Comparison of ENCODE assay signal across 29 cellular contexts in genomic region chr2:9744256-9745004, GRCh38.
A peak's percentile ranks its signal among the peaks of the same experiment; 100 is the strongest.
DNase-seq lines count a peak whose midpoint lies in the region; TF ChIP-seq lines count a peak whose summit lies in the region.
"Had no signal": no experiment of that assay in that cellular context is flagged by ENCODE, and none has a peak within 500 bp of the region (broad histone marks: within the 10 kb centered on the region; RNA-seq: fewer than 3 reads in every experiment).

No MANE protein-coding gene starts in this region.

- H3K4me1 Mint-ChIP-seq in osteocyte (ENCODE audit: unreplicated experiment) = peaks cover 20% of the 10 kb centered on the region

- no peaks in the 10 kb centered on the region for H3F3A ChIP-seq in SK-N-SH (replicated peaks; ENCODE audit: insufficient read depth)

- H3K9me3 Mint-ChIP-seq in osteocyte (ENCODE audit: unreplicated experiment) = no peaks in the 10 kb centered on the region
- H3K9me3 Mint-ChIP-seq: activated naive CD4-positive, alpha-beta T cell treated with anti-CD3 and anti-CD28 coated beads for 36 hours; activated T-cell treated with anti-CD3 and anti-CD28 coated beads, Interleukin-2, amount 50 U/mL, for 72 hours; endodermal cell; stimulated activated naive CD8-positive, alpha-beta T cell treated with anti-CD3 and anti-CD28 coated beads, Interleukin-15, Interleukin-2, amounts not matched to agents 100 ng/mL and 50 ng/mL, for 24 hours had no signal

- no peak overlapping the region for H3K4me2 ChIP-seq in SK-N-SH

- no peak overlapping the region for H3K4me3 ChIP-seq in SK-N-SH (ENCODE audit: low read depth in 2 of 2, low read length in 1 of 2)
- H3K4me3 ChIP-seq: esophagus muscularis mucosa, gastroesophageal sphincter, HAP-1, SK-N-MC, thyroid gland had no signal

- TF ChIP-seq RAD21 in SK-N-SH (IDR thresholded peaks at IDR 0.05; ENCODE audit: low read length) = peak; percentile 29; the same call in 1 of the 2 replicates

- H3K9me2 ChIP-seq in SK-N-SH = no peaks in the 10 kb centered on the region

- no peaks in the 10 kb centered on the region for H3K36me3 ChIP-seq in SK-N-SH (replicated peaks in 1 of 2; ENCODE audit: control insufficient read depth in 1 of 2, insufficient read depth in 2 of 2, low read length in 1 of 2)
- H3K36me3 ChIP-seq: esophagus muscularis mucosa, gastroesophageal sphincter, HAP-1, thyroid gland had no signal

- no peak overlapping the region for H3K9ac ChIP-seq in SK-N-SH
- H3K9ac ChIP-seq: parathyroid adenoma had no signal

- POLR2A ChIA-PET in SK-N-SH (lab: Yijun Ruan, JAX) = no interaction called here

- H3K27ac ChIP-seq in SK-N-SH (ENCODE audit: low read depth in 2 of 2, low read length in 1 of 2) = no peak overlapping the region
- H3K27ac ChIP-seq: 22Rv1, esophagus muscularis mucosa, gastroesophageal sphincter, parathyroid adenoma, SK-N-MC, thyroid gland had no signal

- peaks cover 0 to 13% of the 10 kb centered on the region in 2 experiments; a peak in 1 of 4 replicates for H3K4me1 ChIP-seq in SK-N-SH (ENCODE audit: control insufficient read depth in 1 of 2, insufficient read depth in 2 of 2, low read depth in 1 of 2, low read length in 1 of 2)
- H3K4me1 ChIP-seq: gastroesophageal sphincter, parathyroid adenoma, thyroid gland had no signal

- no peaks in the 10 kb centered on the region for H3K79me2 ChIP-seq in SK-N-SH (ENCODE audit: insufficient read depth)
- H3K79me2 ChIP-seq: parathyroid adenoma had no signal

- DNase-seq in DMS 273 (lab: John Stamatoyannopoulos, UW; ENCODE audit: unreplicated experiment) (peak; percentile 30), DMS 273 treated with DMSO at 0.1 percent for 48 hours (lab: John Stamatoyannopoulos, UW) (no peak), EH (ENCODE audit: low read depth) (peak; percentile 30), SK-N-SH (peak; percentile 83), osteocyte (ENCODE audit: extremely low spot score, unreplicated experiment) (peak; percentile 90), hippocampal formation (lab: John Stamatoyannopoulos, UW) (no peak)
- DNase-seq in activated CD4-positive, alpha-beta T cell treated with anti-CD3 and anti-CD28 coated beads for 48 hours = no peak
- DNase-seq in activated CD4-positive, alpha-beta T cell treated with anti-CD3 and anti-CD28 coated beads, Interleukin-2, amount 50 U/mL, for 1 hour = no peak
- DNase-seq: activated CD4-positive, alpha-beta T cell treated with anti-CD3 and anti-CD28 coated beads, Interleukin-2, amount 10 ng/mL, durations not matched to agents 24 days and 14 days; activated naive CD4-positive, alpha-beta T cell treated with anti-CD3 and anti-CD28 coated beads for 36 hours; activated T-cell treated with anti-CD3 and anti-CD28 coated beads, Interleukin-2, amount 50 U/mL, for 72 hours; amygdala; cortex of kidney; endodermal cell; hypothalamus; left ventricle myocardium superior; naive thymus-derived CD4-positive, alpha-beta T cell; NCI-H1092; NCI-H2029; NCI-H446; stimulated activated CD4-positive, alpha-beta T cell treated with anti-CD3 and anti-CD28 coated beads, Interleukin-15, amount 100 ng/mL, for 24 hours; thyroid gland had no signal

- CTCF ChIA-PET in SK-N-SH (lab: Yijun Ruan, JAX) = interaction anchor here (1.4 to 4.9 kb wide), 4 partner anchors 13 to 328 kb away, joined by 3 to 17 read pairs (median 4); no protein-coding TSS in a partner anchor

- TF ChIP-seq CTCF in SK-N-SH (IDR thresholded peaks at IDR 0.05) = no peak
- no peak for TF ChIP-seq CTCF in osteocyte (IDR thresholded peaks at IDR 0.05)

- no peaks in the 10 kb centered on the region for H3K36me3 Mint-ChIP-seq in osteocyte (ENCODE audit: unreplicated experiment)

- no peak overlapping the region for H3K4me3 Mint-ChIP-seq in osteocyte (ENCODE audit: unreplicated experiment)
- H3K4me3 Mint-ChIP-seq: activated CD4-positive, alpha-beta T cell treated with anti-CD3 and anti-CD28 coated beads, Interleukin-2, amount 10 ng/mL, durations not matched to agents 24 days and 14 days; activated naive CD4-positive, alpha-beta T cell treated with anti-CD3 and anti-CD28 coated beads for 36 hours; activated T-cell treated with anti-CD3 and anti-CD28 coated beads, Interleukin-2, amount 50 U/mL, for 72 hours; endodermal cell; naive thymus-derived CD4-positive, alpha-beta T cell; stimulated activated naive CD8-positive, alpha-beta T cell treated with anti-CD3 and anti-CD28 coated beads, Interleukin-15, Interleukin-2, amounts not matched to agents 100 ng/mL and 50 ng/mL, for 24 hours had no signal

- peak overlapping the region; percentile 78 for H3K27ac Mint-ChIP-seq in osteocyte (ENCODE audit: unreplicated experiment)
- H3K27ac Mint-ChIP-seq: activated CD4-positive, alpha-beta T cell treated with anti-CD3 and anti-CD28 coated beads, Interleukin-2, amount 10 ng/mL, durations not matched to agents 24 days and 14 days; activated naive CD4-positive, alpha-beta T cell treated with anti-CD3 and anti-CD28 coated beads for 36 hours; activated T-cell treated with anti-CD3 and anti-CD28 coated beads, Interleukin-2, amount 50 U/mL, for 72 hours; endodermal cell; naive thymus-derived CD4-positive, alpha-beta T cell; stimulated activated naive CD8-positive, alpha-beta T cell treated with anti-CD3 and anti-CD28 coated beads, Interleukin-15, Interleukin-2, amounts not matched to agents 100 ng/mL and 50 ng/mL, for 24 hours had no signal

- no peaks in the 10 kb centered on the region for H3K9me3 ChIP-seq in SK-N-SH
- H3K9me3 ChIP-seq: esophagus muscularis mucosa, gastroesophageal sphincter, HAP-1, thyroid gland had no signal

- peaks cover 5% of the 10 kb centered on the region for H3K27me3 Mint-ChIP-seq in osteocyte (ENCODE audit: unreplicated experiment)
- H3K27me3 Mint-ChIP-seq: stimulated activated naive CD8-positive, alpha-beta T cell treated with anti-CD3 and anti-CD28 coated beads, Interleukin-15, Interleukin-2, amounts not matched to agents 100 ng/mL and 50 ng/mL, for 24 hours had no signal

- peak in 1 of 2 experiments; percentile 54; a peak in 2 of 4 replicates for TF ChIP-seq EP300 in SK-N-SH (IDR thresholded peaks at IDR 0.05; ENCODE audit: borderline replicate concordance in 1 of 2, low read depth in 1 of 2, low read length in 1 of 2)

- no peak overlapping the region for H2AFZ ChIP-seq in SK-N-SH (ENCODE audit: low read depth)
- H2AFZ ChIP-seq: parathyroid adenoma had no signal

- no peaks in the 10 kb centered on the region for H4K20me1 ChIP-seq in SK-N-SH (ENCODE audit: insufficient read depth)

- no peaks in the 10 kb centered on the region for H3K27me3 ChIP-seq in SK-N-SH (ENCODE audit: insufficient read depth)
- H3K27me3 ChIP-seq: esophagus muscularis mucosa, gastroesophageal sphincter, thyroid gland had no signal

- WGBS in SK-N-SH (ENCODE audit: low lambda C conversion rate) = 41% methylated on average over 12 of the region's 12 CpGs

TF ChIP-seq in SK-N-SH, 30 proteins besides CTCF, POLR2A, EP300 and RAD21:
- TF ChIP-seq, protein P1, sequence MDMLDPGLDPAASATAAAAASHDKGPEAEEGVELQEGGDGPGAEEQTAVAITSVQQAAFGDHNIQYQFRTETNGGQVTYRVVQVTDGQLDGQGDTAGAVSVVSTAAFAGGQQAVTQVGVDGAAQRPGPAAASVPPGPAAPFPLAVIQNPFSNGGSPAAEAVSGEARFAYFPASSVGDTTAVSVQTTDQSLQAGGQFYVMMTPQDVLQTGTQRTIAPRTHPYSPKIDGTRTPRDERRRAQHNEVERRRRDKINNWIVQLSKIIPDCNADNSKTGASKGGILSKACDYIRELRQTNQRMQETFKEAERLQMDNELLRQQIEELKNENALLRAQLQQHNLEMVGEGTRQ (IDR thresholded peaks at IDR 0.05; ENCODE audit: borderline replicate concordance, low read depth, low read length) = no peak
- peak; percentile 63 for TF ChIP-seq TCF12 (IDR thresholded peaks at IDR 0.05)
- no peak for TF ChIP-seq ELF1 (IDR thresholded peaks at IDR 0.05)
- peak; percentile 75 for TF ChIP-seq PBX3 (IDR thresholded peaks at IDR 0.05)
- TF ChIP-seq NFIC (IDR thresholded peaks at IDR 0.05; ENCODE audit: borderline replicate concordance) = peak; percentile 57
TF ChIP-seq in SK-N-SH: peak in this region for 3.

Comparison
In these comparisons a context has a peak if more than half of its experiments do, and no peak if none do; other contexts are left out.
1. DNase-seq: peak in DMS 273 (single experiment), EH (single experiment), SK-N-SH (single experiment) and osteocyte (single experiment); none in DMS 273 treated with DMSO at 0.1 percent for 48 hours (single experiment), activated CD4-positive, alpha-beta T cell treated with anti-CD3 and anti-CD28 coated beads for 48 hours (single experiment), activated CD4-positive, alpha-beta T cell treated with anti-CD3 and anti-CD28 coated beads, Interleukin-2, amount 50 U/mL, for 1 hour (single experiment) and hippocampal formation (0 of 2).